Comparison of ENCODE assay signal across 17 cellular contexts in the genomic region with DNA sequence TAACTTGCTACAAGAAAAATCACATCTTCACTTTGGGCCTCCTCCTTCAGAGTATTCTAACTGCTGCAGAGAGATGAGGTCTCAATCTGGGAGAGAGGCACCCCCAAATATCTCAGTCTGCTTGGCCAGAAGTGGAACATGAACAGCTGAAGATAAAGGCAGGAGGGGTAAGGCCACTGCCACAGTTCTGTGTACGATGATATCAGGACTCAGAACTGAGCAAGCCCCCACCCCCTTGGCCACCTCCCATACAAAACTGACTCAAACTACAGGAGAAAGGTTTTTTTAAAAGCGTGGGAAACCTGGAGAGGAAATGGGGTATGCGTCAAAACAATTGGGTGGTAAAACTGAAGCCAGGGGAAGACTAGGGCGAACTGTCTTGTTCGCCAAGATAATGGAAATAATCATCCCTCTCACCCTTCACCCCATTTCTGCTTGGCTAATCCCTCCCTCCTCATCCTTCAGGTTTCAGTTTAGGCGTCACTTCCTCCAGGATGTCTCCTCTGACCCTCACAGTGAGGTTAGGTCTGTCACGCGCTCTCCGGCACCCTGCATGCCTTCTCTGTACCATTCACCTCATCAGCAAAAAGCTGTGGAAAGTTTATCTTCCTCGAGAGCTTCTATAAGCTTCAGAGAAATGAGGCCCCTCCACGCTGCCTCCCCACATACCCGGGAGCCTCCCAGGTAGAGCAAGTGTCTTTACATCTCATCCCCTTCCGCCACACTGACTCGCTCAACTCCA.
"Had no signal": no experiment of that assay in that cellular context is flagged by ENCODE, and none has a peak within 500 bp of the region (broad histone marks: within the 10 kb centered on the region; RNA-seq: fewer than 3 reads in every experiment).

No MANE protein-coding gene starts in this region.

- H3K4me2 ChIP-seq: smooth muscle cell had no signal

- H3K27ac ChIP-seq: body of pancreas, left lung, parathyroid adenoma, tibial nerve had no signal

- H2AFZ ChIP-seq: parathyroid adenoma had no signal

- H3K4me3 ChIP-seq: body of pancreas, left lung, smooth muscle cell, tibial nerve had no signal

- H3K4me1 ChIP-seq: body of pancreas, left lung, parathyroid adenoma, tibial nerve had no signal

- H3K4me1 Mint-ChIP-seq: activated T-helper 17 cell treated with anti-CD3 and anti-CD28 coated beads, Interleukin-2, amount 50 U/mL, for 72 hours had no signal

- H3K27me3 Mint-ChIP-seq: activated CD8-positive, alpha-beta T cell treated with anti-CD3 and anti-CD28 coated beads for 36 hours; activated T-helper 17 cell treated with anti-CD3 and anti-CD28 coated beads, Interleukin-2, amount 50 U/mL, for 72 hours had no signal

- H3K9me3 Mint-ChIP-seq: activated CD8-positive, alpha-beta T cell treated with anti-CD3 and anti-CD28 coated beads for 36 hours; activated naive CD4-positive, alpha-beta T cell treated with anti-CD3 and anti-CD28 coated beads, Interleukin-2, amount 50 U/mL, for 72 hours; activated T-helper 17 cell treated with anti-CD3 and anti-CD28 coated beads, Interleukin-2, amount 50 U/mL, for 72 hours; T-helper 2 cell treated with Interferon-gamma antibody and Interleukin-4, amounts not matched to agents 5 μg/mL and 100 μg/mL, for 36 hours had no signal

- H3K27ac Mint-ChIP-seq: activated CD8-positive, alpha-beta T cell treated with anti-CD3 and anti-CD28 coated beads for 36 hours; activated T-helper 17 cell treated with anti-CD3 and anti-CD28 coated beads, Interleukin-2, amount 50 U/mL, for 72 hours; T-helper 2 cell treated with Interferon-gamma antibody and Interleukin-4, amounts not matched to agents 5 μg/mL and 100 μg/mL, for 36 hours had no signal

- H3K9ac ChIP-seq: parathyroid adenoma had no signal

- H3K79me2 ChIP-seq: parathyroid adenoma had no signal

- ATAC-seq: activated CD8-positive, alpha-beta T cell treated with anti-CD3 and anti-CD28 coated beads for 36 hours; activated naive CD4-positive, alpha-beta T cell treated with anti-CD3 and anti-CD28 coated beads, Interleukin-2, amount 50 U/mL, for 72 hours; activated T-helper 17 cell treated with anti-CD3 and anti-CD28 coated beads, Interleukin-2, amount 50 U/mL, for 72 hours; body of pancreas; esophagus mucosa; left lung had no signal

- H3K9me3 ChIP-seq: body of pancreas had no signal

- H3K4me3 Mint-ChIP-seq: activated CD8-positive, alpha-beta T cell treated with anti-CD3 and anti-CD28 coated beads for 36 hours; activated T-helper 17 cell treated with anti-CD3 and anti-CD28 coated beads, Interleukin-2, amount 50 U/mL, for 72 hours; T-helper 2 cell treated with Interferon-gamma antibody and Interleukin-4, amounts not matched to agents 5 μg/mL and 100 μg/mL, for 36 hours had no signal

- DNase-seq: activated CD4-positive, alpha-beta T cell treated with anti-CD3 and anti-CD28 coated beads for 1 hour; activated CD8-positive, alpha-beta T cell treated with anti-CD3 and anti-CD28 coated beads for 36 hours; amniotic stem cell; body of pancreas; central memory CD4-positive, alpha-beta T cell; cortex of kidney; foreskin fibroblast; left lung; mesendoderm; retina had no signal

- H3K36me3 Mint-ChIP-seq: activated naive CD4-positive, alpha-beta T cell treated with anti-CD3 and anti-CD28 coated beads, Interleukin-2, amount 50 U/mL, for 72 hours had no signal

- H3K27me3 ChIP-seq: body of pancreas, left lung, tibial nerve had no signal
